9 cellular contexts compared by ENCODE assay signal in genomic region chr2:20942538-20943223, GRCh38.
"Had no signal": no experiment of that assay in that cellular context is flagged by ENCODE, and none has a peak within 500 bp of the region (broad histone marks: within the 10 kb centered on the region; RNA-seq: fewer than 3 reads in every experiment).

No MANE protein-coding gene starts in this region.

- H3K27ac Mint-ChIP-seq: HFFc6, IgD-negative memory B cell had no signal

- H3K27ac ChIP-seq: GM23248, HL-60 had no signal

- ATAC-seq: HCT116, HepG2 had no signal

- H3K4me3 ChIP-seq: GM23248, HAP-1 had no signal

- H3K4me1 ChIP-seq: HAP-1 had no signal

- H3K9me3 ChIP-seq: HAP-1 had no signal

- H3K36me3 ChIP-seq: HAP-1 had no signal

- H2AFZ ChIP-seq: GM23248 had no signal

- H3K4me1 Mint-ChIP-seq: IgD-negative memory B cell had no signal

- DNase-seq: GM23248, GOT3, H7, HFFc6 had no signal

- H3K9me3 Mint-ChIP-seq: HFFc6, IgD-negative memory B cell had no signal

- H3K4me3 Mint-ChIP-seq: HFFc6, IgD-negative memory B cell had no signal

- H3K9ac ChIP-seq: GM23248 had no signal
